Comparison of ENCODE assay signal across 17 cellular contexts in genomic region chr6:147395158-147395557, GRCh38.
"Had no signal": no experiment of that assay in that cellular context is flagged by ENCODE, and none has a peak within 500 bp of the region (broad histone marks: within the 10 kb centered on the region; RNA-seq: fewer than 3 reads in every experiment).

No MANE protein-coding gene starts in this region.

- H3K9me3 ChIP-seq: adrenal gland, colonic mucosa, lower lobe of right lung, right atrium auricular region, thyroid gland, uterus had no signal

- H3K4me1 Mint-ChIP-seq: activated CD4-positive, alpha-beta T cell treated with anti-CD3 and anti-CD28 coated beads, Interleukin-2, amount 10 ng/mL, durations not matched to agents 7 days and 5 days; activated T-helper 17 cell treated with anti-CD3 and anti-CD28 coated beads, Interleukin-2, amount 50 U/mL, for 72 hours had no signal

- H3K36me3 ChIP-seq: adrenal gland, colonic mucosa, lower lobe of right lung, right atrium auricular region, thyroid gland, uterus had no signal

- H3K79me2 ChIP-seq: parathyroid adenoma had no signal

- ATAC-seq: activated T-helper 17 cell treated with anti-CD3 and anti-CD28 coated beads, Interleukin-2, amount 50 U/mL, for 72 hours; lower lobe of right lung had no signal

- H3K4me3 Mint-ChIP-seq: activated CD4-positive, alpha-beta T cell treated with anti-CD3 and anti-CD28 coated beads, Interleukin-2, amount 10 ng/mL, durations not matched to agents 7 days and 5 days; activated naive CD4-positive, alpha-beta T cell treated with anti-CD3 and anti-CD28 coated beads for 36 hours; activated T-helper 17 cell treated with anti-CD3 and anti-CD28 coated beads, Interleukin-2, amount 50 U/mL, for 72 hours; mesothelial cell of epicardium had no signal

- H3K4me1 ChIP-seq: adrenal gland, colonic mucosa, lower lobe of right lung, parathyroid adenoma, right atrium auricular region, thyroid gland, uterus had no signal

- H2AFZ ChIP-seq: parathyroid adenoma had no signal

- H3K9ac ChIP-seq: parathyroid adenoma had no signal

- H3K4me3 ChIP-seq: adrenal gland, colonic mucosa, lower lobe of right lung, right atrium auricular region, smooth muscle cell, thyroid gland, uterus had no signal

- H3K9me3 Mint-ChIP-seq: activated CD4-positive, alpha-beta T cell treated with anti-CD3 and anti-CD28 coated beads, Interleukin-2, amount 10 ng/mL, durations not matched to agents 7 days and 5 days; activated T-helper 17 cell treated with anti-CD3 and anti-CD28 coated beads, Interleukin-2, amount 50 U/mL, for 72 hours had no signal

- H3K27me3 Mint-ChIP-seq: activated CD4-positive, alpha-beta T cell treated with anti-CD3 and anti-CD28 coated beads, Interleukin-2, amount 10 ng/mL, durations not matched to agents 7 days and 5 days; activated T-helper 17 cell treated with anti-CD3 and anti-CD28 coated beads, Interleukin-2, amount 50 U/mL, for 72 hours had no signal

- H3K27ac Mint-ChIP-seq: activated CD4-positive, alpha-beta T cell treated with anti-CD3 and anti-CD28 coated beads, Interleukin-2, amount 10 ng/mL, durations not matched to agents 7 days and 5 days; activated naive CD4-positive, alpha-beta T cell treated with anti-CD3 and anti-CD28 coated beads for 36 hours; activated T-helper 17 cell treated with anti-CD3 and anti-CD28 coated beads, Interleukin-2, amount 50 U/mL, for 72 hours; mesothelial cell of epicardium had no signal

- H3K36me3 Mint-ChIP-seq: mesothelial cell of epicardium had no signal

- H3K27me3 ChIP-seq: adrenal gland, colonic mucosa, right atrium auricular region, thyroid gland, uterus had no signal

- DNase-seq: activated CD4-positive, alpha-beta T cell treated with anti-CD3 and anti-CD28 coated beads, Interleukin-2, amount 10 ng/mL, durations not matched to agents 7 days and 5 days; activated CD4-positive, CD25-positive, alpha-beta regulatory T cell; activated CD8-positive, alpha-beta memory T cell treated with anti-CD3 and anti-CD28 coated beads for 24 hours; activated naive CD4-positive, alpha-beta T cell treated with anti-CD3 and anti-CD28 coated beads for 36 hours; activated T-cell treated with anti-CD3 and anti-CD28 coated beads for 4 hours; adrenal gland; colonic mucosa; effector CD4-positive, alpha-beta T cell; hypothalamus; lower lobe of right lung; thyroid gland; uterus had no signal

- H3K27ac ChIP-seq: adrenal gland, colonic mucosa, lower lobe of right lung, parathyroid adenoma, right atrium auricular region, thyroid gland, uterus had no signal

- H3K4me2 ChIP-seq: smooth muscle cell had no signal
